In genomic region chr1:227280836-227281235, GRCh38 we compare ENCODE assay signal across 21 cellular contexts. TPM values are rescaled to one million over a fixed set of nuclear protein-coding genes. Genes with fewer than 3 reads are reported as not detected.
DNase-seq lines count a peak whose midpoint lies in the region; ATAC-seq, FAIRE-seq and TF ChIP-seq lines count a peak whose summit lies in the region.
"Had no signal": no experiment of that assay in that cellular context is flagged by ENCODE, and none has a peak within 500 bp of the region (broad histone marks: within the 10 kb centered on the region; RNA-seq: fewer than 3 reads in every experiment).

No MANE protein-coding gene starts in this region.

- no TSS peak for BruUV-seq in K562 (replicated peaks; lab: Mats Ljungman, UMichigan)

- peak; percentile 7 for DNase-seq in AG20443 (ENCODE audit: low spot score)
- peak; percentile 13 for DNase-seq in H7
- DNase-seq in K562 (ENCODE audit: extremely low read depth in 1 of 4, low spot score in 3 of 4) = no peak
- peak; percentile 30 for DNase-seq in myocyte (ENCODE audit: low read depth)
- DNase-seq in GM10248 (ENCODE audit: extremely low spot score) = no peak
- no peak for DNase-seq in NCI-H526 (lab: John Stamatoyannopoulos, UW)
- DNase-seq in activated T-cell treated with anti-CD3 and anti-CD28 coated beads for 4 hours = no peak
- DNase-seq: BE2C; C1 segment of cervical spinal cord; CD4-positive, CD25-positive, alpha-beta regulatory T cell; CD8-positive, alpha-beta memory T cell; COR-L47; DMS 273 treated with DMSO at 0.1 percent for 48 hours; DMS53; DND-41; EL; HCEC 1CT; HFFc6 had no signal

- TF ChIP-seq EP300 in K562 (IDR thresholded peaks at IDR 0.05; ENCODE audit: low read length) = no peak

- in situ Hi-C loops in K562 (cut with MboI) = no loop called here

- POLR2A ChIA-PET in K562 (lab: Yijun Ruan, JAX) = interaction anchor here (1.0 to 2.0 kb wide), 6 partner anchors 9 to 21 kb away, joined by 3 to 11 read pairs (median 4); no protein-coding TSS in a partner anchor
- POLR2A ChIA-PET in GM10248 (lab: Yijun Ruan, JAX) = interaction anchor here (0.5 kb wide), 1 partner anchor 89 kb away, joined by 4 read pairs; no protein-coding TSS in a partner anchor

- TF ChIP-seq POLR2A in K562 (conservative IDR thresholded peaks at IDR 0.05) = no peak

- no peaks in the 10 kb centered on the region for H3K4me1 ChIP-seq in K562 (replicated peaks in 1 of 2; ENCODE audit: control insufficient read depth in 2 of 2, insufficient read depth in 2 of 2, low read length in 2 of 2)
- H3K4me1 ChIP-seq: BE2C had no signal

- TF ChIP-seq RAD21 in K562 (CRISPR knock-in tag; conservative IDR thresholded peaks at IDR 0.05 in 1 of 2, IDR thresholded peaks at IDR 0.05 in 1 of 2) = no peak

- H3K4me2 ChIP-seq in K562 (ENCODE audit: insufficient read depth, low read length) = no peak overlapping the region
- H3K4me2 ChIP-seq: KMS-11 had no signal

- H3K9me1 ChIP-seq in K562 (ENCODE audit: control insufficient read depth, insufficient read depth, low read length) = no peaks in the 10 kb centered on the region

- H3K9ac ChIP-seq in K562 (ENCODE audit: insufficient read depth in 1 of 2, low read depth in 2 of 2, low read length in 2 of 2) = no peak overlapping the region
- H3K9ac ChIP-seq: KMS-11 had no signal

- peaks cover 87% of the 10 kb centered on the region for H3K79me2 ChIP-seq in K562 (ENCODE audit: control insufficient read depth, insufficient read depth, low read length)

- intact Hi-C loops in K562 (cut with micrococcal nuclease) = no loop called here

- H2AFZ ChIP-seq in K562 (ENCODE audit: low read depth, low read length) = no peak overlapping the region

- 83% methylated on average over 1 of the region's 1 CpG for WGBS in K562 (ENCODE audit: insufficient coverage, low coverage, missing lambda C conversion rate)

- H3K36me3 ChIP-seq in H7 (replicated peaks; ENCODE audit: control insufficient read depth, insufficient read depth, low read length) (no peaks in the 10 kb centered on the region; the same call in none of the 2 replicates), K562 (ENCODE audit: control insufficient read depth, insufficient read depth, low read length) (peaks cover 22% of the 10 kb centered on the region; the same call in 2 of the 3 replicates)
- H3K36me3 ChIP-seq: BE2C had no signal

- H3K27me3 ChIP-seq in H7 (ENCODE audit: control insufficient read depth, insufficient read depth, low read length) (no peaks in the 10 kb centered on the region), K562 (ENCODE audit: control insufficient read depth in 2 of 2, insufficient read depth in 2 of 2, low read length in 2 of 2) (no peaks in the 10 kb centered on the region)
- H3K27me3 ChIP-seq: BE2C had no signal

- no peak for FAIRE-seq in K562 (lab: Jason Lieb, UNC)
- FAIRE-seq: GM12891, GM19239 had no signal

- H3K27ac ChIP-seq in K562 (ENCODE audit: extremely low read depth, low read depth, low read length) = no peak overlapping the region
- H3K27ac ChIP-seq: KMS-11 had no signal

- peaks cover 12% of the 10 kb centered on the region for H3K9me3 ChIP-seq in K562 (replicated peaks; ENCODE audit: control insufficient read depth, insufficient read depth, low read depth, low read length)
- H3K9me3 ChIP-seq: BE2C had no signal

- no peaks in the 10 kb centered on the region for H4K20me1 ChIP-seq in K562 (replicated peaks; ENCODE audit: control insufficient read depth, insufficient read depth, low read length)

- ATAC-seq in K562 = peak; percentile 61

- CTCF ChIA-PET in K562 (lab: Yijun Ruan, JAX; ENCODE audit: low intra/inter-chr PET ratio) = no interaction called here
- CTCF ChIA-PET in GM10248 (lab: Yijun Ruan, JAX) = interaction anchor here (1.2 kb wide), 1 partner anchor 16 kb away, joined by 3 read pairs; no protein-coding TSS in a partner anchor

- H3K4me3 ChIP-seq in H7 (ENCODE audit: insufficient read depth, low read depth, low read length) (no peak overlapping the region), K562 (no peak overlapping the region)

- no peak for TF ChIP-seq CTCF in K562 (IDR thresholded peaks at IDR 0.05 in 2 of 3, conservative IDR thresholded peaks at IDR 0.05 in 1 of 3; ENCODE audit: insufficient read depth in 2 of 3, low read depth in 1 of 3, low read length in 3 of 3)
- TF ChIP-seq CTCF in GM10248 (IDR thresholded peaks at IDR 0.05; ENCODE audit: control extremely low read depth, extremely low read depth, low read depth, missing control alignments) = no peak

TF ChIP-seq in K562, 482 proteins besides CTCF, POLR2A, EP300 and RAD21 (continues in another document):
- TF ChIP-seq KAT8 (IDR thresholded peaks at IDR 0.05; ENCODE audit: low read depth) (no peak), TRIM24 (IDR thresholded peaks at IDR 0.05) (0 out of 4 replicates have a peak, but pooled peaks of 1 of the 2 experiments have one; percentile 25), FOXA3 (CRISPR knock-in tag; conservative IDR thresholded peaks at IDR 0.05 in 1 of 2, IDR thresholded peaks at IDR 0.05 in 1 of 2) (no peak), CBX5 (IDR thresholded peaks at IDR 0.05; ENCODE audit: borderline replicate concordance, low read depth) (0 out of 2 replicates have a peak, but pooled peaks have one; percentile 73), SNRNP70 (optimal IDR thresholded peaks at IDR 0.05; ENCODE audit: low read depth, low read length) (no peak), THRA (IDR thresholded peaks at IDR 0.05) (no peak), ZZZ3 (IDR thresholded peaks at IDR 0.05) (no peak), CBX3 (IDR thresholded peaks at IDR 0.05; ENCODE audit: borderline replicate concordance in 1 of 2, low read length in 2 of 2) (peak in 1 of 2 experiments; percentile 83; a peak in 1 of 3 replicates), ZNF592 (IDR thresholded peaks at IDR 0.05) (no peak)

RNA-seq across cellular contexts. Expression of gene CDC42BPA, which starts 37.5 kb away (rescaled TPM):
- total RNA-seq in H7 (2014; rRNA removed; shearing (Covaris generic)) = 26.1 and 32.4 TPM in 2 replicates
- 57.9 and 301 TPM in 2 replicates for total RNA-seq in K562 (2011; cell fraction: chromatin; rRNA removed; ENCODE audit: low replicate concordance)
- total RNA-seq in K562 (2011; cell fraction: nucleolus; rRNA removed) = 30.5 and 47.2 TPM in 2 replicates
- 88.9 and 189 TPM in 2 replicates for total RNA-seq in K562 (2011; cell fraction: nucleoplasm; rRNA removed)
- 41.1 and 57.4 TPM in 2 replicates for total RNA-seq in K562 (2014; rRNA removed)
- total RNA-seq in K562 (2014; rRNA removed; fragmentation: Illumina TruSeq; extraction: Trizol) = 69.8 and 76.9 TPM in 2 replicates
- total RNA-seq in K562 (2015; rRNA removed; fragmentation: Illumina TruSeq; extraction: Trizol) = 73.9 and 77.5 TPM in 2 replicates
- total RNA-seq in K562 (2021) = 49.8 and 54.9 TPM in 2 replicates
- polyA plus RNA-seq in K562 (2011; rRNA removed) = 27.7 and 44.1 TPM in 2 replicates
- 16.9 and 17.7 TPM in 2 replicates for polyA plus RNA-seq in K562 (2011; cell fraction: cytosol; rRNA removed)
- 29.4 and 39.0 TPM in 2 replicates for polyA plus RNA-seq in K562 (2011; cell fraction: nucleus; rRNA removed)
- polyA plus RNA-seq in K562 (2012) = 25.7 and 29.0 TPM in 2 replicates
- 31.6 and 34.5 TPM in 2 replicates for polyA plus RNA-seq in K562 (2014; fragmentation: Illumina TruSeq; extraction: Trizol)
- 10 to 100 TPM in 1 of 2 experiments, 1 to 10 TPM in 1; 8.0 to 52.1 TPM for polyA plus RNA-seq in K562 (2014; fragmentation: Nextera tagmentation; extraction: Ambion mirVana)
- 27.0 and 27.4 TPM in 2 replicates for polyA plus RNA-seq in K562 (2014; rRNA removed)
- 164 and 196 TPM in 2 replicates for polyA minus RNA-seq in K562 (2011; rRNA and poly(A)+ RNA removed)
- polyA minus RNA-seq in K562 (2011; cell fraction: cytosol; rRNA and poly(A)+ RNA removed) = 34.5 and 62.7 TPM in 2 replicates
- 138 and 164 TPM in 2 replicates for polyA minus RNA-seq in K562 (2011; cell fraction: nucleus; rRNA and poly(A)+ RNA removed)
- total RNA-seq in myocyte = 37.0 and 54.3 TPM in 2 replicates
- polyA plus RNA-seq in myocyte (2012) = 16.0 TPM

Comparison
In these comparisons a context has a peak if more than half of its experiments do, and no peak if none do; other contexts are left out.
1. DNase-seq: peak in AG20443 (single experiment), H7 (single experiment) and myocyte (single experiment); none in K562 (0 of 4), GM10248 (single experiment), NCI-H526 (0 of 2) and activated T-cell treated with anti-CD3 and anti-CD28 coated beads for 4 hours (single experiment).